Comparison of ENCODE assay signal across 17 cellular contexts in genomic region chr2:221073650-221074049, GRCh38.
DNase-seq lines count a peak whose midpoint lies in the region; ATAC-seq, FAIRE-seq and TF ChIP-seq lines count a peak whose summit lies in the region.
"Had no signal": no experiment of that assay in that cellular context is flagged by ENCODE, and none has a peak within 500 bp of the region (broad histone marks: within the 10 kb centered on the region; RNA-seq: fewer than 3 reads in every experiment).

No MANE protein-coding gene starts in this region.

- CTCF ChIA-PET in HepG2 (lab: Yijun Ruan, JAX; ENCODE audit: low intra/inter-chr PET ratio, low total read pairs): no interaction called here

- H3K79me2 ChIP-seq in HepG2 (ENCODE audit: insufficient read depth, low read length): no peaks in the 10 kb centered on the region

- no peak for ATAC-seq in HepG2
- ATAC-seq in right lobe of liver: no peak
- ATAC-seq in heart left ventricle: peak; percentile 94 to 98 (median 98)

- H3K4me3 ChIP-seq in HepG2 (replicated peaks in 1 of 3; ENCODE audit: insufficient read depth in 1 of 3, low read depth in 2 of 3, low read length in 3 of 3) (no peak overlapping the region), right lobe of liver (no peak overlapping the region), heart left ventricle (no peak overlapping the region), right atrium auricular region (no peak overlapping the region)
- H3K4me3 ChIP-seq: GM23248, HAP-1 had no signal

- DNase-seq in HepG2 (ENCODE audit: low spot score) (no peak), right lobe of liver (no peak), heart left ventricle (peak in 1 of 5 donors; percentile 13), right atrium auricular region (ENCODE audit: low spot score) (no peak), NCI-H1092 (lab: John Stamatoyannopoulos, UW) (no peak), A172 (ENCODE audit: low spot score) (no peak), medulla oblongata (ENCODE audit: extremely low spot score) (no peak)
- DNase-seq: AML-193; Caco-2; CD4-positive, alpha-beta T cell; GM23248 had no signal

- no peaks in the 10 kb centered on the region for H3K4me1 ChIP-seq in HepG2 (ENCODE audit: insufficient read depth, low read length)
- H3K4me1 ChIP-seq in right lobe of liver: no peaks in the 10 kb centered on the region
- peaks cover 0 to 20% (median 0%) of the 10 kb centered on the region in 12 donors for H3K4me1 ChIP-seq in heart left ventricle
- H3K4me1 ChIP-seq in right atrium auricular region: peaks cover 0 to 3% of the 10 kb centered on the region in 2 donors
- H3K4me1 ChIP-seq: HAP-1 had no signal

- POLR2A ChIA-PET in HepG2 (lab: Yijun Ruan, JAX): no interaction called here

- H3K9me3 ChIP-seq in HepG2 (ENCODE audit: low read length) (peaks cover 59% of the 10 kb centered on the region), right lobe of liver (no peaks in the 10 kb centered on the region), heart left ventricle (peaks cover 0 to 24% (median 2%) of the 10 kb centered on the region in 12 donors), right atrium auricular region (no peaks in the 10 kb centered on the region)
- H3K9me3 ChIP-seq: HAP-1 had no signal

- 0% methylated on average over 2 of the region's 2 CpGs for WGBS in HepG2 (ENCODE audit: low lambda C conversion rate)
- WGBS in right lobe of liver (ENCODE audit: insufficient coverage, low coverage, low lambda C conversion rate, missing lambda C conversion rate): 64% methylated on average over 2 of the region's 2 CpGs
- WGBS in heart left ventricle, 4 donors: 45 to 68% (median 60%) methylated on average over 2 of the region's 2 CpGs

- no peak for TF ChIP-seq EP300 in HepG2 (IDR thresholded peaks at IDR 0.05; ENCODE audit: low read depth in 2 of 2, low read length in 2 of 2)
- TF ChIP-seq EP300 in HepG2 (CRISPR knock-in tag; IDR thresholded peaks at IDR 0.05; ENCODE audit: borderline replicate concordance): no peak

- no peak overlapping the region for H3K4me2 ChIP-seq in HepG2 (ENCODE audit: low read depth, low read length)

- H3K27ac ChIP-seq in HepG2 (ENCODE audit: extremely low read length, insufficient read depth, low read length) (no peak overlapping the region), right lobe of liver (no peak overlapping the region), heart left ventricle (peak overlapping the region in 3 of 12 donors; percentile 11 to 76 (median 54)), right atrium auricular region (peak overlapping the region; percentile 58 to 85)
- H3K27ac ChIP-seq: C4-2B, GM23248 had no signal

- no peak for TF ChIP-seq CTCF in HepG2 (CRISPR knock-in tag; IDR thresholded peaks at IDR 0.05)
- TF ChIP-seq CTCF in right lobe of liver (IDR thresholded peaks at IDR 0.05): no peak
- TF ChIP-seq CTCF in heart left ventricle (IDR thresholded peaks at IDR 0.05): no peak
- no peak for TF ChIP-seq CTCF in right atrium auricular region (IDR thresholded peaks at IDR 0.05)

- no TSS peak for BruUV-seq in HepG2 (replicated peaks; lab: Mats Ljungman, UMichigan)

- H4K20me1 ChIP-seq in HepG2 (ENCODE audit: insufficient read depth, low read length): no peaks in the 10 kb centered on the region

- H3K27me3 ChIP-seq in HepG2 (ENCODE audit: control insufficient read depth in 1 of 2, insufficient read depth in 2 of 2, low read length in 2 of 2) (no peaks in the 10 kb centered on the region), right lobe of liver (no peaks in the 10 kb centered on the region), heart left ventricle (no peaks in the 10 kb centered on the region), right atrium auricular region (no peaks in the 10 kb centered on the region)

- intact Hi-C loops in HepG2 (cut with micrococcal nuclease; ENCODE audit: unreplicated experiment) (no loop called here), right lobe of liver (cut with DNase I) (no loop called here), heart left ventricle (cut with DNase I) (loop anchor here in 1 of 10 donors (10.0 kb wide), 1 partner anchor 389 kb away; no protein-coding TSS in a partner anchor)

- no peak for FAIRE-seq in HepG2 (lab: Jason Lieb, UNC)
- FAIRE-seq: A204.1, D721Med, G401.6, GM12891 had no signal

- in situ Hi-C loops in HepG2 (cut with HindIII; ENCODE audit: extremely low pct_ligation_motif_present, low pct_unique_long_range_greater_than_20kb): no loop called here

- H3K36me3 ChIP-seq in HepG2 (replicated peaks in 1 of 2; ENCODE audit: control insufficient read depth in 1 of 2, insufficient read depth in 2 of 2, low read length in 2 of 2) (no peaks in the 10 kb centered on the region), right lobe of liver (no peaks in the 10 kb centered on the region), heart left ventricle (no peaks in the 10 kb centered on the region), right atrium auricular region (no peaks in the 10 kb centered on the region)
- H3K36me3 ChIP-seq: HAP-1 had no signal

- no peak overlapping the region for H2AFZ ChIP-seq in HepG2 (ENCODE audit: low read length)
- H2AFZ ChIP-seq: GM23248 had no signal

- TF ChIP-seq POLR2A in HepG2 (IDR thresholded peaks at IDR 0.05; ENCODE audit: insufficient read depth in 1 of 2, low read depth in 2 of 2, low read length in 2 of 2): no peak
- TF ChIP-seq POLR2A in right lobe of liver (IDR thresholded peaks at IDR 0.05): no peak
- TF ChIP-seq POLR2A in heart left ventricle (IDR thresholded peaks at IDR 0.05): no peak

- H3K9ac ChIP-seq in HepG2 (ENCODE audit: insufficient read depth, low read depth, low read length): no peak overlapping the region
- H3K9ac ChIP-seq: GM23248 had no signal

- TF ChIP-seq RAD21 in HepG2 (CRISPR knock-in tag; IDR thresholded peaks at IDR 0.05): no peak

TF ChIP-seq in HepG2, 621 proteins besides CTCF, POLR2A, EP300 and RAD21:
- TF ChIP-seq ZMAT3 (CRISPR knock-in tag; conservative IDR thresholded peaks at IDR 0.05) (no peak), NONO (IDR thresholded peaks at IDR 0.05) (no peak), NONO (CRISPR knock-in tag; conservative IDR thresholded peaks at IDR 0.05) (no peak), ERF (CRISPR knock-in tag; IDR thresholded peaks at IDR 0.05) (no peak), CREB1 (IDR thresholded peaks at IDR 0.05) (0 out of 2 replicates have a peak, but pooled peaks have one; percentile 12), CREB1 (CRISPR knock-in tag; IDR thresholded peaks at IDR 0.05) (no peak)

Comparison
In these comparisons a context has a peak if more than half of its experiments do, and no peak if none do; other contexts are left out.
1. ATAC-seq: peak in heart left ventricle (4 of 4); none in HepG2 (single experiment) and right lobe of liver (0 of 4).
2. H3K27ac ChIP-seq: peak in right atrium auricular region (2 of 2); none in HepG2 (single experiment) and right lobe of liver (0 of 3).